1 cellular context compared by ENCODE assay signal in genomic region chr19:51703655-51704515, GRCh38.
TF ChIP-seq lines count a peak whose summit lies in the region.

No MANE protein-coding gene starts in this region.

TF ChIP-seq in K562, 482 proteins besides CTCF, POLR2A, EP300 and RAD21 (continued from another document and continues in another):
- peak; percentile 15; the same call in 1 of the 2 replicates for TF ChIP-seq USF2 (CRISPR knock-in tag; IDR thresholded peaks at IDR 0.05)
- TF ChIP-seq MLX (CRISPR knock-in tag; conservative IDR thresholded peaks at IDR 0.05): no peak
- peak; percentile 85 for TF ChIP-seq RBFOX2 (IDR thresholded peaks at IDR 0.05; ENCODE audit: low read depth, low read length)
- TF ChIP-seq DDX20 (tag; IDR thresholded peaks at IDR 0.05; ENCODE audit: low read depth): no peak
- TF ChIP-seq ARID3B (CRISPR knock-in tag; IDR thresholded peaks at IDR 0.05; ENCODE audit: borderline replicate concordance): no peak
- TF ChIP-seq ZNF780A (CRISPR knock-in tag; IDR thresholded peaks at IDR 0.05): no peak
- TF ChIP-seq E2F3 (CRISPR knock-in tag; IDR thresholded peaks at IDR 0.05): no peak
- no peak for TF ChIP-seq BACH1 (tag; IDR thresholded peaks at IDR 0.05)
- no peak; the same call in 1 of the 2 replicates for TF ChIP-seq TFE3 (CRISPR knock-in tag; IDR thresholded peaks at IDR 0.05)
- TF ChIP-seq HIVEP1 (CRISPR knock-in tag; IDR thresholded peaks at IDR 0.05): no peak
- peak; percentile 73; the same call in 1 of the 2 replicates for TF ChIP-seq KLF6 (CRISPR knock-in tag; IDR thresholded peaks at IDR 0.05; ENCODE audit: borderline replicate concordance)
- no peak; the same call in 1 of the 2 replicates for TF ChIP-seq KLF13 (tag; IDR thresholded peaks at IDR 0.05; ENCODE audit: borderline replicate concordance, low read depth)
- no peak for TF ChIP-seq COPS2 (conservative IDR thresholded peaks at IDR 0.05)
- TF ChIP-seq POLR3A (IDR thresholded peaks at IDR 0.05; ENCODE audit: borderline replicate concordance, extremely low read depth, insufficient read depth, insufficient read length): no peak
- TF ChIP-seq PTTG1 (tag; IDR thresholded peaks at IDR 0.05; ENCODE audit: low read depth): no peak
- no peak for TF ChIP-seq RBM25 (IDR thresholded peaks at IDR 0.05; ENCODE audit: low read depth, low read length, severe bottlenecking)
- no peak for TF ChIP-seq CEBPZ (IDR thresholded peaks at IDR 0.05; ENCODE audit: borderline replicate concordance, low read depth, low read length)
- peak; percentile 88; the same call in 1 of the 2 replicates for TF ChIP-seq PHF8 (IDR thresholded peaks at IDR 0.05; ENCODE audit: borderline replicate concordance, low read length)
- TF ChIP-seq CBFA2T2 (conservative IDR thresholded peaks at IDR 0.05): no peak
- no peak for TF ChIP-seq ZNF395 (CRISPR knock-in tag; IDR thresholded peaks at IDR 0.05)
- peak; percentile 36 for TF ChIP-seq MAFK (IDR thresholded peaks at IDR 0.05; ENCODE audit: low read length)
- peak; percentile 66 for TF ChIP-seq PHF20 (IDR thresholded peaks at IDR 0.05; ENCODE audit: partially characterized antibody)
- no peak for TF ChIP-seq ZNF212 (CRISPR knock-in tag; IDR thresholded peaks at IDR 0.05)
- TF ChIP-seq CREB1 (IDR thresholded peaks at IDR 0.05): peak; percentile 73
- TF ChIP-seq CREB1 (CRISPR knock-in tag; IDR thresholded peaks at IDR 0.05): peak; percentile 73
- TF ChIP-seq SMARCC2 (IDR thresholded peaks at IDR 0.05; ENCODE audit: low read depth): no peak
- no peak for TF ChIP-seq ZNF436 (CRISPR knock-in tag; IDR thresholded peaks at IDR 0.05)
- no peak for TF ChIP-seq ZEB2 (IDR thresholded peaks at IDR 0.05)
- TF ChIP-seq MAFF (IDR thresholded peaks at IDR 0.05; ENCODE audit: low read length): no peak
- no peak for TF ChIP-seq PHB (CRISPR knock-in tag; IDR thresholded peaks at IDR 0.05)
- TF ChIP-seq CTBP1 (IDR thresholded peaks at IDR 0.05; ENCODE audit: borderline replicate concordance): peak; percentile 77
- no peak for TF ChIP-seq DACH1 (IDR thresholded peaks at IDR 0.05; ENCODE audit: partially characterized antibody)
- peak in 1 of 3 experiments; percentile 20 for TF ChIP-seq YY1 (IDR thresholded peaks at IDR 0.05; ENCODE audit: borderline replicate concordance in 1 of 3, control insufficient read depth in 1 of 3, extremely low read depth in 1 of 3, insufficient read depth in 3 of 3, insufficient read length in 1 of 3, insufficient replicate concordance in 2 of 3, low read depth in 1 of 3, low read length in 2 of 3)
- no peak for TF ChIP-seq ZC3H11A (IDR thresholded peaks at IDR 0.05; ENCODE audit: low read depth, low read length)
- TF ChIP-seq RHOXF2B (CRISPR knock-in tag; conservative IDR thresholded peaks at IDR 0.05): no peak
- TF ChIP-seq ZNF124 (CRISPR knock-in tag; IDR thresholded peaks at IDR 0.05): no peak
- no peak for TF ChIP-seq ETV1 (tag; conservative IDR thresholded peaks at IDR 0.05; ENCODE audit: low read depth)
- TF ChIP-seq MBD1 (CRISPR knock-in tag; IDR thresholded peaks at IDR 0.05): no peak
- TF ChIP-seq ZBTB12 (CRISPR knock-in tag; IDR thresholded peaks at IDR 0.05): 0 out of 2 replicates have a peak, but pooled peaks have one; percentile 19
- TF ChIP-seq TFAP4 (CRISPR knock-in tag; IDR thresholded peaks at IDR 0.05; ENCODE audit: borderline replicate concordance): peak; percentile 71
- TF ChIP-seq NR0B1 (IDR thresholded peaks at IDR 0.05; ENCODE audit: partially characterized antibody): no peak
- 0 out of 2 replicates have a peak, but pooled peaks have one; percentile 31 for TF ChIP-seq JUND (IDR thresholded peaks at IDR 0.05; ENCODE audit: borderline replicate concordance, low read depth, low read length)
- TF ChIP-seq JUND (tag; IDR thresholded peaks at IDR 0.05; ENCODE audit: borderline replicate concordance, low read depth, low read length): no peak; the same call in 2 of the 3 replicates
- TF ChIP-seq CHCHD3 (CRISPR knock-in tag; IDR thresholded peaks at IDR 0.05): no peak
- TF ChIP-seq HCFC1 (IDR thresholded peaks at IDR 0.05; ENCODE audit: low read depth, low read length): peak; percentile 52
- TF ChIP-seq PHTF2 (CRISPR knock-in tag; IDR thresholded peaks at IDR 0.05): no peak
- peak; percentile 57 for TF ChIP-seq MEIS2 (IDR thresholded peaks at IDR 0.05; ENCODE audit: partially characterized antibody)
- no peak for TF ChIP-seq CBX5 (IDR thresholded peaks at IDR 0.05; ENCODE audit: borderline replicate concordance, low read depth)
- TF ChIP-seq NFATC3 (IDR thresholded peaks at IDR 0.05): no peak
- no peak for TF ChIP-seq TRIM28 (IDR thresholded peaks at IDR 0.05)
- TF ChIP-seq POLR2B (IDR thresholded peaks at IDR 0.05; ENCODE audit: low read depth, partially characterized antibody): peak; percentile 72
- 0 out of 2 replicates have a peak, but pooled peaks have one; percentile 40 for TF ChIP-seq ARID1B (IDR thresholded peaks at IDR 0.05)
- no peak for TF ChIP-seq PPARD (CRISPR knock-in tag; IDR thresholded peaks at IDR 0.05)
